In the genomic region with DNA sequence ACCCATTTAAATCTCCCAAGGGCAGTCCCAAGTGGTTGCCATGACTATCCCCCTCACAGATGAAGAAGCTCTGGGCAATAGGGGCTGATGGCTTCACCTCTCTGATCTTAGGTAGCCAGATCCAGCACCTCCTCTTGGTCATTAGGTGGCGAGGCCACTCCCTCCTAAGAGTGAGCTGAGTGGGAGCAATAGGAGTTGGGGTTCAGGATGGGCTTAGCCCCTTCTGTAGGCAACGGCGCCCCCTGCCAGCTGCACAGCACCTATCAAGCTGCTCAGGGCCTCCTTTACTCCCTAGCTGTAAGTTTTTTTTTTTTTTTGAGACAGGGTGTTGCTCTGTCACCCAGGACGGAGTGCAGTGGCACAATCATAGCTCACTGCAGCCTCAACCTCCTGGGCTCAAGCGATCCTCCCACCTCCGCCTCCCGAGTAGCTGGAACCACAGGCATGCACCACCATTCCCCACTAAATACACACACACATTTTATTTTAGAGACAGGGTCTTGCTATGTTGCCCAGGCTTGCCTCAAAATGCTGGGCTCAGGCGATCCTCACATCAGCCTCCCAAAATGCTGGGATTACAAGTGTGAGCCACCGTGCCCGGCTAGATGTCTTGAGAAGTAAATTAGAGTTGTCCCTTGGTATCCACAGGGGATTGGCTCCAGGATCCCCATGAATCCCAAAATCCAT, we compare ENCODE assay signal across 9 cellular contexts. TPM values are rescaled to one million over a fixed set of nuclear protein-coding genes. Genes with fewer than 3 reads are reported as not detected.
DNase-seq lines count a peak whose midpoint lies in the region; ATAC-seq and TF ChIP-seq lines count a peak whose summit lies in the region.
"Had no signal": no experiment of that assay in that cellular context is flagged by ENCODE, and none has a peak within 500 bp of the region (broad histone marks: within the 10 kb centered on the region; RNA-seq: fewer than 3 reads in every experiment).

No MANE protein-coding gene starts in this region.

- peak overlapping the region in 2 of 11 experiments; percentile 78 to 84; a peak in 4 of 22 replicates for H3K27ac ChIP-seq in BLaER1 treated with 17β-estradiol and CSF1 and Interleukin-3, amounts not matched to agents 10 nM and 100 nM

- no peak overlapping the region for H3K27ac Mint-ChIP-seq in activated CD8-positive, alpha-beta T cell treated with anti-CD3 and anti-CD28 coated beads for 36 hours

- H3K9me3 ChIP-seq in BLaER1 treated with 17β-estradiol and CSF1 and Interleukin-3, amounts not matched to agents 10 nM and 100 nM (replicated peaks in 1 of 11), result no peaks in the 10 kb centered on the region

- no peak for DNase-seq in HEK293T (ENCODE audit: extremely low spot score)
- DNase-seq in activated CD8-positive, alpha-beta T cell treated with anti-CD3 and anti-CD28 coated beads for 36 hours, result peak; percentile 71
- DNase-seq in iPS-NIHi7 (ENCODE audit: extremely low spot score), result peak; percentile 65
- no peak for DNase-seq in NCI-H187 (lab: John Stamatoyannopoulos, UW)
- no peak for DNase-seq in putamen (ENCODE audit: low spot score)

- POLR2A ChIA-PET in HEK293T (lab: Yijun Ruan, JAX), result interaction anchor here (0.6 to 1.4 kb wide), 3 partner anchors 24 to 42 kb away, joined by 3 read pairs; no protein-coding TSS in a partner anchor
- POLR2A ChIA-PET in activated CD8-positive, alpha-beta T cell treated with anti-CD3 and anti-CD28 coated beads for 36 hours (lab: Charles Lee), result no interaction called here

- H3K36me3 ChIP-seq in BLaER1 treated with 17β-estradiol and CSF1 and Interleukin-3, amounts not matched to agents 10 nM and 100 nM, result peaks cover 15 to 30% (median 21%) of the 10 kb centered on the region in 11 experiments; a peak in 21 of 22 replicates

- TF ChIP-seq CTCF in activated CD8-positive, alpha-beta T cell treated with anti-CD3 and anti-CD28 coated beads for 36 hours (IDR thresholded peaks at IDR 0.05), result peak; percentile 55

- peaks cover 0 to 34% (median 19%) of the 10 kb centered on the region in 11 experiments; a peak in 11 of 22 replicates for H4K20me1 ChIP-seq in BLaER1 treated with 17β-estradiol and CSF1 and Interleukin-3, amounts not matched to agents 10 nM and 100 nM

- peaks cover 21% of the 10 kb centered on the region for H3K27me3 Mint-ChIP-seq in activated CD8-positive, alpha-beta T cell treated with anti-CD3 and anti-CD28 coated beads for 36 hours

- peaks cover 17% of the 10 kb centered on the region for H3K36me3 Mint-ChIP-seq in activated CD8-positive, alpha-beta T cell treated with anti-CD3 and anti-CD28 coated beads for 36 hours (ENCODE audit: low read depth)

- no peak overlapping the region for H3K9ac ChIP-seq in BLaER1 treated with 17β-estradiol and CSF1 and Interleukin-3, amounts not matched to agents 10 nM and 100 nM

- peaks cover 33% of the 10 kb centered on the region for H3K4me1 Mint-ChIP-seq in activated CD8-positive, alpha-beta T cell treated with anti-CD3 and anti-CD28 coated beads for 36 hours (ENCODE audit: low read depth)

- H3K9me3 Mint-ChIP-seq in activated CD8-positive, alpha-beta T cell treated with anti-CD3 and anti-CD28 coated beads for 36 hours, result no peaks in the 10 kb centered on the region

- peak; percentile 48 for ATAC-seq in activated CD8-positive, alpha-beta T cell treated with anti-CD3 and anti-CD28 coated beads for 36 hours
- no peak for ATAC-seq in GM21390 (IDR thresholded peaks at IDR 0.05; ENCODE audit: unreplicated experiment)
- ATAC-seq in HG02623 (IDR thresholded peaks at IDR 0.05; ENCODE audit: unreplicated experiment), result no peak

- no peak overlapping the region for H3K4me3 Mint-ChIP-seq in activated CD8-positive, alpha-beta T cell treated with anti-CD3 and anti-CD28 coated beads for 36 hours

- H3K4me3 ChIP-seq in BLaER1 treated with 17β-estradiol and CSF1 and Interleukin-3, amounts not matched to agents 10 nM and 100 nM, result no peak overlapping the region

- peak overlapping the region in 10 of 11 experiments; percentile 77 to 96 (median 90); a peak in 14 of 22 replicates for H3K4me2 ChIP-seq in BLaER1 treated with 17β-estradiol and CSF1 and Interleukin-3, amounts not matched to agents 10 nM and 100 nM

- H3K27me3 ChIP-seq in BLaER1 treated with 17β-estradiol and CSF1 and Interleukin-3, amounts not matched to agents 10 nM and 100 nM, result peaks cover 27 to 36% (median 30%) of the 10 kb centered on the region in 11 experiments

- CTCF ChIA-PET in HEK293T (lab: Yijun Ruan, JAX), result interaction anchor here (0.6 to 3.5 kb wide), 10 partner anchors 19 to 734 kb away, joined by 3 to 27 read pairs (median 6); no protein-coding TSS in a partner anchor
- CTCF ChIA-PET in activated CD8-positive, alpha-beta T cell treated with anti-CD3 and anti-CD28 coated beads for 36 hours (lab: Charles Lee), result interaction anchor here (0.6 to 7.6 kb wide), 18 partner anchors 8 to 226 kb away, joined by 3 to 54 read pairs (median 4); partner anchors contain the start of genes CDH16 and NAE1

- H3K4me1 ChIP-seq in BLaER1 treated with 17β-estradiol and CSF1 and Interleukin-3, amounts not matched to agents 10 nM and 100 nM, result peaks cover 65 to 77% (median 71%) of the 10 kb centered on the region in 10 experiments

- intact Hi-C loops in activated CD8-positive, alpha-beta T cell treated with anti-CD3 and anti-CD28 coated beads for 36 hours (cut with micrococcal nuclease), result no loop called here

TF ChIP-seq in HEK293T, 16 proteins besides CTCF, POLR2A, EP300 and RAD21:
- TF ChIP-seq FOXK2 (IDR thresholded peaks at IDR 0.05), result no peak
- TF ChIP-seq ZNF384 (IDR thresholded peaks at IDR 0.05), result peak; percentile 80; the same call in 1 of the 2 replicates

RNA-seq across cellular contexts. Expression of gene RRAD, which starts 3.5 kb away (rescaled TPM):
- total RNA-seq in activated CD8-positive, alpha-beta T cell treated with anti-CD3 and anti-CD28 coated beads for 36 hours, result 1 to 10 TPM in 1 of 2 experiments, under 1 TPM in 1; 0.61 to 1.1 TPM

RNA-seq across cellular contexts. Expression of gene CIAO2B, which starts 5.4 kb away (rescaled TPM):
- total RNA-seq in activated CD8-positive, alpha-beta T cell treated with anti-CD3 and anti-CD28 coated beads for 36 hours, result 100 to 1,000 TPM; 150 to 162 TPM

RNA-seq across cellular contexts. Expression of gene CES2, which starts 6.5 kb away (rescaled TPM):
- 10 to 100 TPM; 24.7 to 24.9 TPM for total RNA-seq in activated CD8-positive, alpha-beta T cell treated with anti-CD3 and anti-CD28 coated beads for 36 hours

RNA-seq across cellular contexts. Expression of gene CDH16, which starts 10.2 kb away (rescaled TPM):
- total RNA-seq in activated CD8-positive, alpha-beta T cell treated with anti-CD3 and anti-CD28 coated beads for 36 hours, result not detected
- total RNA-seq: dermis microvascular lymphatic vessel endothelial cell had no signal

RNA-seq across cellular contexts. Expression of gene CES3, which starts 32.2 kb away (rescaled TPM):
- total RNA-seq in activated CD8-positive, alpha-beta T cell treated with anti-CD3 and anti-CD28 coated beads for 36 hours, result 1 to 10 TPM; 2.1 to 2.9 TPM
- total RNA-seq: dermis microvascular lymphatic vessel endothelial cell had no signal

Comparison
In these comparisons a context has a peak if more than half of its experiments do, and no peak if none do; other contexts are left out.
1. DNase-seq: peak in activated CD8-positive, alpha-beta T cell treated with anti-CD3 and anti-CD28 coated beads for 36 hours (single experiment) and iPS-NIHi7 (single experiment); none in HEK293T (single experiment), NCI-H187 (0 of 2) and putamen (single experiment).